Comparison of ENCODE assay signal across 8 cellular contexts in genomic region chr14:61694830-61695694, GRCh38. TPM values are rescaled to one million over a fixed set of nuclear protein-coding genes. Genes with fewer than 3 reads are reported as not detected.
DNase-seq lines count a peak whose midpoint lies in the region; ATAC-seq and TF ChIP-seq lines count a peak whose summit lies in the region.

TSS of gene HIF1A (plus strand) at chr14:61695513. CDS start at chr14:61695805, 292 bp downstream.

- H3K27me3 ChIP-seq in upper lobe of right lung: no peaks in the 10 kb centered on the region

- intact Hi-C loops in left cardiac atrium (cut with DNase I) (loop anchor here (2.0 to 10.0 kb wide), 3 partner anchors 90 to 228 kb away; no protein-coding TSS in a partner anchor), posterior vena cava (cut with DNase I) (loop anchor here (10.0 kb wide), 2 partner anchors 150 to 220 kb away; no protein-coding TSS in a partner anchor), upper lobe of right lung (cut with DNase I) (no loop called here)

- no peaks in the 10 kb centered on the region for H3K9me3 ChIP-seq in upper lobe of right lung

- no peaks in the 10 kb centered on the region for H3K27me3 Mint-ChIP-seq in T-helper 1 cell treated with Interleukin-12 subunit alpha and Interleukin-12 subunit beta and Interleukin-4 antibody, amounts not matched to agents 30 μg/mL and 1 μg/mL, for 36 hours (ENCODE audit: low read depth)

- in situ Hi-C loops in GM13977 (cut with MboI; ENCODE audit: low pct_unique_long_range_greater_than_20kb, low sequenced_read_pairs, unreplicated experiment): no loop called here

- TF ChIP-seq CTCF in GM13977 (IDR thresholded peaks at IDR 0.05; ENCODE audit: extremely low read depth, insufficient read depth, missing control alignments): peak; percentile 20
- TF ChIP-seq CTCF in upper lobe of right lung (IDR thresholded peaks at IDR 0.05): no peak

- H3K27ac ChIP-seq in upper lobe of right lung: peak within 1 kb of the TSS; percentile 97

- peaks cover 10% of the 10 kb centered on the region for H3K9me3 Mint-ChIP-seq in T-helper 1 cell treated with Interleukin-12 subunit alpha and Interleukin-12 subunit beta and Interleukin-4 antibody, amounts not matched to agents 30 μg/mL and 1 μg/mL, for 36 hours

- ATAC-seq in HG02884 (IDR thresholded peaks at IDR 0.05; ENCODE audit: unreplicated experiment) (peak; percentile 89), left cardiac atrium (peak; percentile 97 to 98), upper lobe of right lung (peak; percentile 99)

- H3K4me1 Mint-ChIP-seq in T-helper 1 cell treated with Interleukin-12 subunit alpha and Interleukin-12 subunit beta and Interleukin-4 antibody, amounts not matched to agents 30 μg/mL and 1 μg/mL, for 36 hours (ENCODE audit: low read depth): peaks cover 55% of the 10 kb centered on the region

- peaks cover 40% of the 10 kb centered on the region for H3K36me3 Mint-ChIP-seq in T-helper 1 cell treated with Interleukin-12 subunit alpha and Interleukin-12 subunit beta and Interleukin-4 antibody, amounts not matched to agents 30 μg/mL and 1 μg/mL, for 36 hours (ENCODE audit: low read depth)

- peak within 1 kb of the TSS; percentile 96 for H3K4me3 Mint-ChIP-seq in T-helper 1 cell treated with Interleukin-12 subunit alpha and Interleukin-12 subunit beta and Interleukin-4 antibody, amounts not matched to agents 30 μg/mL and 1 μg/mL, for 36 hours

- H3K4me1 ChIP-seq in upper lobe of right lung: peaks cover 21% of the 10 kb centered on the region

- H3K36me3 ChIP-seq in upper lobe of right lung: no peaks in the 10 kb centered on the region

- peak within 1 kb of the TSS; percentile 89 for H3K4me3 ChIP-seq in upper lobe of right lung

- DNase-seq in GM13977 (ENCODE audit: low spot score) (peak; percentile 95), NCI-H1694 (lab: John Stamatoyannopoulos, UW) (peak; percentile 96), amygdala (lab: John Stamatoyannopoulos, UW) (peak; percentile 67 to 97 (median 92)), left cardiac atrium (peak; percentile 97), posterior vena cava (ENCODE audit: low spot score) (peak; percentile 99), upper lobe of right lung (peak; percentile 99)

- peak within 1 kb of the TSS; percentile 95 for H3K27ac Mint-ChIP-seq in T-helper 1 cell treated with Interleukin-12 subunit alpha and Interleukin-12 subunit beta and Interleukin-4 antibody, amounts not matched to agents 30 μg/mL and 1 μg/mL, for 36 hours

RNA-seq across cellular contexts. Expression of gene HIF1A, which starts in this region (rescaled TPM):
- total RNA-seq in left cardiac atrium (100 to 1,000 TPM in 1 of 2 donors, 10 to 100 TPM in 1; 50.9 to 109 TPM), posterior vena cava (100 to 1,000 TPM; 131 to 187 TPM), upper lobe of right lung (108 TPM)

Comparison
In these comparisons a context has a peak if more than half of its experiments do, and no peak if none do; other contexts are left out.
1. Peak in every context shown above with its lines: DNase-seq, ATAC-seq, H3K4me3 ChIP-seq and H3K27ac ChIP-seq.